8 cellular contexts compared by ENCODE assay signal in genomic region chr5:86880785-86881492, GRCh38.
A peak's percentile ranks its signal among the peaks of the same experiment; 100 is the strongest.
DNase-seq lines count a peak whose midpoint lies in the region; ATAC-seq, FAIRE-seq and TF ChIP-seq lines count a peak whose summit lies in the region.

No MANE protein-coding gene starts in this region.

- no peak overlapping the region for H3K27ac ChIP-seq in AG04450 (ENCODE audit: low read depth, low read length)
- no peak overlapping the region for H3K27ac ChIP-seq in SU-DHL-6 (ENCODE audit: low read depth, low read length)

- TF ChIP-seq CTCF in AG04450 (IDR thresholded peaks at IDR 0.05; ENCODE audit: low read depth, low read length) (peak; percentile 96), SU-DHL-6 (IDR thresholded peaks at IDR 0.05; ENCODE audit: insufficient read depth, low read length, poor library complexity, severe bottlenecking) (peak; percentile 45)

- peaks cover 9% of the 10 kb centered on the region for H3K4me1 Mint-ChIP-seq in stimulated activated effector memory CD8-positive, alpha-beta T cell treated with anti-CD3 and anti-CD28 coated beads, Interleukin-12 subunit alpha, Interleukin-12 subunit beta, amount 100 ng/mL, for 72 hours

- H3K9ac ChIP-seq in SU-DHL-6 (ENCODE audit: low read length): no peak overlapping the region

- H3K36me3 Mint-ChIP-seq in stimulated activated effector memory CD8-positive, alpha-beta T cell treated with anti-CD3 and anti-CD28 coated beads, Interleukin-12 subunit alpha, Interleukin-12 subunit beta, amount 100 ng/mL, for 72 hours: no peaks in the 10 kb centered on the region

- H3K4me3 Mint-ChIP-seq in stimulated activated effector memory CD8-positive, alpha-beta T cell treated with anti-CD3 and anti-CD28 coated beads, Interleukin-12 subunit alpha, Interleukin-12 subunit beta, amount 100 ng/mL, for 72 hours: no peak overlapping the region

- H3K9me2 ChIP-seq in SU-DHL-6 (replicated peaks; ENCODE audit: insufficient read depth, low read length): no peaks in the 10 kb centered on the region

- peak; percentile 69 for DNase-seq in AG04450 (ENCODE audit: low read depth, low spot score)
- no peak for DNase-seq in GM12892 (ENCODE audit: insufficient read length)
- peak; percentile 13 for DNase-seq in NCI-H1048 (lab: John Stamatoyannopoulos, UW)
- DNase-seq in cerebellum (ENCODE audit: low spot score): peak; percentile 19
- DNase-seq in left kidney (ENCODE audit: low read depth, low spot score): peak; percentile 81
- DNase-seq in stimulated activated effector memory CD8-positive, alpha-beta T cell treated with anti-CD3 and anti-CD28 coated beads, Interleukin-12 subunit alpha, Interleukin-12 subunit beta, amount 100 ng/mL, for 72 hours (ENCODE audit: low spot score in 2 of 2): peak; percentile 4 to 53

- H3K4me3 ChIP-seq in AG04450 (ENCODE audit: low read depth, low read length) (no peak overlapping the region), SU-DHL-6 (ENCODE audit: insufficient read depth, low read length, poor library complexity, severe bottlenecking) (no peak overlapping the region)

- no peaks in the 10 kb centered on the region for H3K27me3 ChIP-seq in AG04450 (ENCODE audit: control insufficient read depth, insufficient read depth, low read length)
- H3K27me3 ChIP-seq in SU-DHL-6 (ENCODE audit: low read length): no peaks in the 10 kb centered on the region

- CTCF ChIA-PET in AG04450 (lab: Charles Lee): interaction anchor here (0.6 to 7.0 kb wide), 30 partner anchors 8 to 136 kb away, joined by 3 to 239 read pairs (median 4); no protein-coding TSS in a partner anchor

- H3K9me3 Mint-ChIP-seq in stimulated activated effector memory CD8-positive, alpha-beta T cell treated with anti-CD3 and anti-CD28 coated beads, Interleukin-12 subunit alpha, Interleukin-12 subunit beta, amount 100 ng/mL, for 72 hours: no peaks in the 10 kb centered on the region

- H2AFZ ChIP-seq in SU-DHL-6 (ENCODE audit: low read depth, low read length, severe bottlenecking): no peak overlapping the region

- no peaks in the 10 kb centered on the region for H3K9me3 ChIP-seq in AG04450 (ENCODE audit: control insufficient read depth, insufficient read depth, low read length)
- no peaks in the 10 kb centered on the region for H3K9me3 ChIP-seq in SU-DHL-6 (ENCODE audit: insufficient read depth, low read length)

- peak; percentile 65 for FAIRE-seq in GM12892 (lab: Jason Lieb, UNC)

- H3K27ac Mint-ChIP-seq in stimulated activated effector memory CD8-positive, alpha-beta T cell treated with anti-CD3 and anti-CD28 coated beads, Interleukin-12 subunit alpha, Interleukin-12 subunit beta, amount 100 ng/mL, for 72 hours: no peak overlapping the region

- no peak for TF ChIP-seq POLR2A in GM12892 (IDR thresholded peaks at IDR 0.05; ENCODE audit: low read depth, low read length)

- no peaks in the 10 kb centered on the region for H3K79me2 ChIP-seq in SU-DHL-6 (ENCODE audit: insufficient read depth, low read length)

- peak; percentile 81 for ATAC-seq in HG02840 (IDR thresholded peaks at IDR 0.05; ENCODE audit: low FRiP score, unreplicated experiment)
- peak; percentile 90 for ATAC-seq in stimulated activated effector memory CD8-positive, alpha-beta T cell treated with anti-CD3 and anti-CD28 coated beads, Interleukin-12 subunit alpha, Interleukin-12 subunit beta, amount 100 ng/mL, for 72 hours

- no peaks in the 10 kb centered on the region for H3K36me3 ChIP-seq in SU-DHL-6 (ENCODE audit: low read length)

- POLR2A ChIA-PET in AG04450 (lab: Yijun Ruan, JAX): interaction anchor here (1.3 kb wide), 1 partner anchor 87 kb away, joined by 5 read pairs; no protein-coding TSS in a partner anchor

- no peaks in the 10 kb centered on the region for H3F3A ChIP-seq in SU-DHL-6 (ENCODE audit: insufficient read depth)

- H3K4me2 ChIP-seq in SU-DHL-6 (ENCODE audit: low read depth, low read length, poor library complexity, severe bottlenecking): no peak overlapping the region

- no peaks in the 10 kb centered on the region for H4K20me1 ChIP-seq in SU-DHL-6 (ENCODE audit: low read depth, low read length)
